ENCODE assay signal across 24 cellular contexts in genomic region chr2:240160291-240161086, GRCh38. TPM values are rescaled to one million over a fixed set of nuclear protein-coding genes. Genes with fewer than 3 reads are reported as not detected.
"Had no signal": no experiment of that assay in that cellular context is flagged by ENCODE, and none has a peak within 500 bp of the region (broad histone marks: within the 10 kb centered on the region; RNA-seq: fewer than 3 reads in every experiment).

No MANE protein-coding gene starts in this region.

- H3K4me3 ChIP-seq: heart left ventricle, tibial artery, vagina had no signal

- H3K4me3 Mint-ChIP-seq: activated CD8-positive, alpha-beta T cell treated with anti-CD3 and anti-CD28 coated beads for 36 hours; activated T-cell treated with anti-CD3 and anti-CD28 coated beads, Interleukin-2, amount 50 U/mL, for 4 hours; memory B cell; naive thymus-derived CD8-positive, alpha-beta T cell; stimulated activated effector memory CD8-positive, alpha-beta T cell treated with anti-CD3 and anti-CD28 coated beads, Interleukin-12 subunit alpha, Interleukin-12 subunit beta, amount 100 ng/mL, for 72 hours; WTC11 had no signal

- H3K36me3 Mint-ChIP-seq: activated naive CD4-positive, alpha-beta T cell treated with anti-CD3 and anti-CD28 coated beads, Interleukin-2, amount 50 U/mL, for 72 hours; memory B cell; naive thymus-derived CD8-positive, alpha-beta T cell; stimulated activated effector memory CD8-positive, alpha-beta T cell treated with anti-CD3 and anti-CD28 coated beads, Interleukin-12 subunit alpha, Interleukin-12 subunit beta, amount 100 ng/mL, for 72 hours had no signal

- H3K27me3 ChIP-seq: vagina had no signal

- H3K27ac Mint-ChIP-seq: activated CD8-positive, alpha-beta T cell treated with anti-CD3 and anti-CD28 coated beads for 36 hours; memory B cell; stimulated activated effector memory CD8-positive, alpha-beta T cell treated with anti-CD3 and anti-CD28 coated beads, Interleukin-12 subunit alpha, Interleukin-12 subunit beta, amount 100 ng/mL, for 72 hours; WTC11 had no signal

- ATAC-seq: activated CD8-positive, alpha-beta T cell treated with anti-CD3 and anti-CD28 coated beads for 36 hours; activated T-cell treated with anti-CD3 and anti-CD28 coated beads, Interleukin-2, amount 50 U/mL, for 4 hours; left cardiac atrium; naive thymus-derived CD8-positive, alpha-beta T cell; sciatic nerve; stimulated activated effector memory CD8-positive, alpha-beta T cell treated with anti-CD3 and anti-CD28 coated beads, Interleukin-12 subunit alpha, Interleukin-12 subunit beta, amount 100 ng/mL, for 72 hours; WTC11 had no signal

- H3K9me3 Mint-ChIP-seq: activated CD8-positive, alpha-beta T cell treated with anti-CD3 and anti-CD28 coated beads for 36 hours; activated T-cell treated with anti-CD3 and anti-CD28 coated beads, Interleukin-2, amount 50 U/mL, for 4 hours; memory B cell; naive thymus-derived CD8-positive, alpha-beta T cell; stimulated activated effector memory CD8-positive, alpha-beta T cell treated with anti-CD3 and anti-CD28 coated beads, Interleukin-12 subunit alpha, Interleukin-12 subunit beta, amount 100 ng/mL, for 72 hours had no signal

- FAIRE-seq: frontal cortex had no signal

- H3K27ac ChIP-seq: epithelial cell of prostate, heart left ventricle, tibial artery, vagina had no signal

- H3K4me1 Mint-ChIP-seq: memory B cell; stimulated activated effector memory CD8-positive, alpha-beta T cell treated with anti-CD3 and anti-CD28 coated beads, Interleukin-12 subunit alpha, Interleukin-12 subunit beta, amount 100 ng/mL, for 72 hours had no signal

- H3K36me3 ChIP-seq: heart left ventricle, tibial artery, vagina had no signal

- H3K9me3 ChIP-seq: heart left ventricle, tibial artery, vagina had no signal

- H3K4me1 ChIP-seq: heart left ventricle, tibial artery, vagina had no signal

- DNase-seq: activated CD4-positive, alpha-beta T cell treated with anti-CD3 and anti-CD28 coated beads for 4 hours; activated CD8-positive, alpha-beta T cell treated with anti-CD3 and anti-CD28 coated beads for 36 hours; activated effector memory CD4-positive, alpha-beta T cell treated with Interleukin-2 at 50 U/mL for 16 hours; activated T-cell treated with anti-CD3 and anti-CD28 coated beads, Interleukin-2, amount 50 U/mL, for 4 hours; anterior cingulate cortex; left cardiac atrium; naive thymus-derived CD8-positive, alpha-beta T cell; occipital lobe; stimulated activated CD4-positive, alpha-beta T cell treated with anti-CD3 and anti-CD28 coated beads, Interleukin-2, amount 100 ng/mL, for 24 hours; T-helper 2 cell; tibial artery had no signal

RNA-seq across cellular contexts. Expression of gene OTOS, which starts 20.0 kb away (rescaled TPM):
- total RNA-seq: activated CD8-positive, alpha-beta T cell treated with anti-CD3 and anti-CD28 coated beads for 36 hours; activated naive CD4-positive, alpha-beta T cell treated with anti-CD3 and anti-CD28 coated beads, Interleukin-2, amount 50 U/mL, for 72 hours; activated T-cell treated with anti-CD3 and anti-CD28 coated beads, Interleukin-2, amount 50 U/mL, for 4 hours; dermis microvascular lymphatic vessel endothelial cell; left cardiac atrium; mucosa of gallbladder; naive thymus-derived CD8-positive, alpha-beta T cell; pulmonary artery endothelial cell; sciatic nerve; subcutaneous adipose tissue; vagina; WTC11 had no signal
- polyA plus RNA-seq: heart left ventricle; naive thymus-derived CD8-positive, alpha-beta T cell had no signal
